Comparison of ENCODE assay signal across 21 cellular contexts in the genomic region with DNA sequence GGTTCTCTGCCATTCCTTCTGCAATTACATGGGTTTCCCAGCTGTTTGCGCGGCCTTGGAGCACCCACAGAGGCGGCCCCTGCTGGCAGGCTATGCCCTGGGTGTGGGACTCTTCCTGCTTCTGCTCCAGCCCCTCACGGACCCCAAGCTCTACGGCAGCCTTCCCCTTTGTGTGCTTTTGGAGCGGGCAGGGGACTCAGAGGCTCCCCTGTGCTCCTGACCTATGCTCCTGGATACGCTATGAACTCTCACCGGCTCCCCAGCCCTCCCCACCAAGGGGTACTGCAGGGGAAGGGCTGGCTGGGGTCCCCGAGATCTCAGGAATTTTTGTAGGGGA. TPM values are rescaled to one million over a fixed set of nuclear protein-coding genes. Genes with fewer than 3 reads are reported as not detected.
DNase-seq lines count a peak whose midpoint lies in the region; ATAC-seq and TF ChIP-seq lines count a peak whose summit lies in the region.
"Had no signal": no experiment of that assay in that cellular context is flagged by ENCODE, and none has a peak within 500 bp of the region (broad histone marks: within the 10 kb centered on the region; RNA-seq: fewer than 3 reads in every experiment).

No MANE protein-coding gene starts in this region.

- H3K4me1 ChIP-seq in testis, result peaks cover 19% of the 10 kb centered on the region

- no peak overlapping the region for H3K27ac ChIP-seq in testis
- H3K27ac ChIP-seq: lower lobe of right lung, psoas muscle had no signal

- POLR2A ChIA-PET in T-cell (lab: Charles Lee), result no interaction called here

- H3K36me3 ChIP-seq in testis (ENCODE audit: low read depth, missing control alignments), result no peaks in the 10 kb centered on the region

- no peak overlapping the region for H3K27ac Mint-ChIP-seq in activated T-cell treated with anti-CD3 and anti-CD28 coated beads, Interleukin-2, amount 50 U/mL, for 24 hours
- H3K27ac Mint-ChIP-seq in T-cell (no peak overlapping the region), memory B cell (peak overlapping the region; percentile 21)
- H3K27ac Mint-ChIP-seq: T-helper 17 cell had no signal

- WGBS in testis, 2 donors, result 89 to 90% methylated on average over 9 of the region's 9 CpGs

- H3K4me1 Mint-ChIP-seq in activated T-cell treated with anti-CD3 and anti-CD28 coated beads, Interleukin-2, amount 50 U/mL, for 24 hours (ENCODE audit: low read depth), result peaks cover 34% of the 10 kb centered on the region
- H3K4me1 Mint-ChIP-seq in T-cell (peaks cover 25 to 35% (median 31%) of the 10 kb centered on the region in 3 donors), memory B cell (peaks cover 22% of the 10 kb centered on the region)

- TF ChIP-seq POLR2A in testis (IDR thresholded peaks at IDR 0.05), result no peak

- peaks cover 61% of the 10 kb centered on the region for H3K36me3 Mint-ChIP-seq in activated T-cell treated with anti-CD3 and anti-CD28 coated beads, Interleukin-2, amount 50 U/mL, for 24 hours (ENCODE audit: low read depth)
- peaks cover 10% of the 10 kb centered on the region for H3K36me3 Mint-ChIP-seq in T-cell
- no peaks in the 10 kb centered on the region for H3K36me3 Mint-ChIP-seq in memory B cell
- H3K36me3 Mint-ChIP-seq: immature natural killer cell had no signal

- H3K27me3 ChIP-seq in testis, result no peaks in the 10 kb centered on the region

- intact Hi-C loops in testis (cut with DNase I; ENCODE audit: low total_unique reads), result no loop called here

- DNase-seq in activated T-cell treated with anti-CD3 and anti-CD28 coated beads, Interleukin-2, amount 50 U/mL, for 24 hours, result peak; percentile 24
- no peak for DNase-seq in activated T-cell treated with anti-CD3 and anti-CD28 coated beads for 4 hours
- DNase-seq in T-cell, result no peak
- no peak for DNase-seq in memory B cell (ENCODE audit: low spot score in 2 of 2)
- peak; percentile 13 for DNase-seq in testis
- no peak for DNase-seq in NCI-H526 (lab: John Stamatoyannopoulos, UW)
- DNase-seq in NCI-H748 treated with DMSO at 0.1 percent for 48 hours (lab: John Stamatoyannopoulos, UW), result no peak
- DNase-seq: ACHN; activated CD4-positive, CD25-positive, alpha-beta regulatory T cell; glutamatergic neuron; immature natural killer cell; lower lobe of right lung; NCI-H146; SHP77 had no signal

- TF ChIP-seq CTCF in testis (IDR thresholded peaks at IDR 0.05), result no peak

- no peaks in the 10 kb centered on the region for H3K27me3 Mint-ChIP-seq in activated T-cell treated with anti-CD3 and anti-CD28 coated beads, Interleukin-2, amount 50 U/mL, for 24 hours
- H3K27me3 Mint-ChIP-seq in T-cell (no peaks in the 10 kb centered on the region), memory B cell (no peaks in the 10 kb centered on the region)
- H3K27me3 Mint-ChIP-seq: activated naive CD4-positive, alpha-beta T cell treated with anti-CD3 and anti-CD28 coated beads, Interleukin-2, amount 50 U/mL, for 24 hours; naive thymus-derived CD4-positive, alpha-beta T cell; T-helper 17 cell had no signal

- CTCF ChIA-PET in T-cell (lab: Charles Lee), result no interaction called here

- ATAC-seq in T-cell (replicated peaks in 1 of 4), result no peak
- no peak for ATAC-seq in memory B cell (ENCODE audit: low read depth)
- no peak for ATAC-seq in GM18517 (IDR thresholded peaks at IDR 0.05; ENCODE audit: unreplicated experiment)
- ATAC-seq: HCT116; lower lobe of right lung; naive thymus-derived CD4-positive, alpha-beta T cell; psoas muscle; T-helper 17 cell had no signal

- no peaks in the 10 kb centered on the region for H3K9me3 Mint-ChIP-seq in activated T-cell treated with anti-CD3 and anti-CD28 coated beads, Interleukin-2, amount 50 U/mL, for 24 hours
- no peaks in the 10 kb centered on the region for H3K9me3 Mint-ChIP-seq in T-cell
- H3K9me3 Mint-ChIP-seq in memory B cell, result no peaks in the 10 kb centered on the region
- H3K9me3 Mint-ChIP-seq: activated naive CD4-positive, alpha-beta T cell treated with anti-CD3 and anti-CD28 coated beads, Interleukin-2, amount 50 U/mL, for 24 hours; CD8-positive, alpha-beta memory T cell; immature natural killer cell; naive thymus-derived CD4-positive, alpha-beta T cell had no signal

- no peaks in the 10 kb centered on the region for H3K9me3 ChIP-seq in testis
- H3K9me3 ChIP-seq: lower lobe of right lung, psoas muscle had no signal

- H3K4me3 Mint-ChIP-seq in activated T-cell treated with anti-CD3 and anti-CD28 coated beads, Interleukin-2, amount 50 U/mL, for 24 hours, result peak overlapping the region; percentile 84
- H3K4me3 Mint-ChIP-seq in T-cell (peak overlapping the region; percentile 6 to 98 (median 94)), memory B cell (no peak overlapping the region)
- H3K4me3 Mint-ChIP-seq: T-helper 17 cell had no signal

- H3K4me3 ChIP-seq in testis, result no peak overlapping the region
- H3K4me3 ChIP-seq: lower lobe of right lung, psoas muscle had no signal

RNA-seq across cellular contexts. Expression of a gene that starts 2.6 kb away (rescaled TPM):
- total RNA-seq in T-cell (10 to 100 TPM; 27.2 to 42.9 (median 34.1) TPM), testis (10 to 100 TPM; 54.3 to 56.9 TPM)
- 26.4 TPM for polyA plus RNA-seq in testis (ENCODE audit: insufficient read depth, low read depth, low replicate concordance)

RNA-seq across cellular contexts. Expression of a gene that starts 11.0 kb away (rescaled TPM):
- total RNA-seq in T-cell (10 to 100 TPM in 1 of 5 donors, 1 to 10 TPM in 4; 1.5 to 12.9 (median 6.7) TPM), testis (10 to 100 TPM; 23.2 to 24.6 TPM)
- polyA plus RNA-seq in testis (ENCODE audit: insufficient read depth, low read depth, low replicate concordance), result 27.2 TPM
- polyA plus RNA-seq: naive thymus-derived CD4-positive, alpha-beta T cell had no signal

Comparison
In these comparisons a context has a peak if more than half of its experiments do, and no peak if none do; other contexts are left out.
1. DNase-seq: peak in activated T-cell treated with anti-CD3 and anti-CD28 coated beads, Interleukin-2, amount 50 U/mL, for 24 hours (single experiment) and testis (single experiment); none in activated T-cell treated with anti-CD3 and anti-CD28 coated beads for 4 hours (single experiment), T-cell (0 of 34), memory B cell (0 of 2), NCI-H526 (0 of 2) and NCI-H748 treated with DMSO at 0.1 percent for 48 hours (single experiment).